Comparison of ENCODE assay signal across 23 cellular contexts in genomic region chr2:33307659-33308311, GRCh38.
"Had no signal": no experiment of that assay in that cellular context is flagged by ENCODE, and none has a peak within 500 bp of the region (broad histone marks: within the 10 kb centered on the region; RNA-seq: fewer than 3 reads in every experiment).

No MANE protein-coding gene starts in this region.

- H3K27me3 ChIP-seq: brain microvascular endothelial cell, dorsolateral prefrontal cortex, esophagus muscularis mucosa, gastroesophageal sphincter, spleen had no signal

- H3K4me3 Mint-ChIP-seq: activated T-cell treated with anti-CD3 and anti-CD28 coated beads, Interleukin-2, amount 50 U/mL, for 24 hours; activated T-helper 17 cell treated with anti-CD3 and anti-CD28 coated beads, Interleukin-2, amount 50 U/mL, for 72 hours; central memory CD8-positive, alpha-beta T cell; effector memory CD8-positive, alpha-beta T cell; naive thymus-derived CD4-positive, alpha-beta T cell; neural crest cell had no signal

- H3K36me3 Mint-ChIP-seq: activated naive CD4-positive, alpha-beta T cell treated with anti-CD3 and anti-CD28 coated beads, Interleukin-2, amount 50 U/mL, for 72 hours; naive thymus-derived CD4-positive, alpha-beta T cell had no signal

- H3K9me3 ChIP-seq: esophagus muscularis mucosa, gastroesophageal sphincter, spleen had no signal

- H3K27ac ChIP-seq: brain microvascular endothelial cell, dorsolateral prefrontal cortex, spleen, WERI-Rb-1 had no signal

- H3K4me1 Mint-ChIP-seq: central memory CD8-positive, alpha-beta T cell; naive thymus-derived CD4-positive, alpha-beta T cell; neural crest cell had no signal

- H3K27ac Mint-ChIP-seq: activated naive CD4-positive, alpha-beta T cell treated with anti-CD3 and anti-CD28 coated beads, Interleukin-2, amount 50 U/mL, for 72 hours; activated T-cell treated with anti-CD3 and anti-CD28 coated beads, Interleukin-2, amount 50 U/mL, for 24 hours; activated T-helper 17 cell treated with anti-CD3 and anti-CD28 coated beads, Interleukin-2, amount 50 U/mL, for 72 hours; effector memory CD8-positive, alpha-beta T cell; naive thymus-derived CD4-positive, alpha-beta T cell had no signal

- H3K4me3 ChIP-seq: esophagus muscularis mucosa, gastroesophageal sphincter, lung, spleen had no signal

- H3K9me3 Mint-ChIP-seq: activated naive CD4-positive, alpha-beta T cell treated with anti-CD3 and anti-CD28 coated beads, Interleukin-2, amount 50 U/mL, for 72 hours; activated T-cell treated with anti-CD3 and anti-CD28 coated beads, Interleukin-2, amount 50 U/mL, for 24 hours; activated T-helper 17 cell treated with anti-CD3 and anti-CD28 coated beads, Interleukin-2, amount 50 U/mL, for 72 hours; central memory CD8-positive, alpha-beta T cell; effector memory CD8-positive, alpha-beta T cell; naive thymus-derived CD4-positive, alpha-beta T cell had no signal

- H3K4me1 ChIP-seq: spleen had no signal

- DNase-seq: activated CD4-positive, alpha-beta T cell treated with anti-CD3 and anti-CD28 coated beads for 1 hour; activated CD4-positive, alpha-beta T cell treated with anti-CD3 and anti-CD28 coated beads, Interleukin-2, amount 50 U/mL, for 1 hour; activated CD8-positive, alpha-beta memory T cell treated with anti-CD3 and anti-CD28 coated beads, Interleukin-2, amount 50 U/mL, for 4 hours; activated T-cell treated with anti-CD3 and anti-CD28 coated beads, Interleukin-2, amount 50 U/mL, for 24 hours; aorta; brain microvascular endothelial cell; dorsolateral prefrontal cortex; effector memory CD8-positive, alpha-beta T cell; head of caudate nucleus; islet precursor cell; naive thymus-derived CD4-positive, alpha-beta T cell; occipital lobe; spleen; stimulated activated CD4-positive, alpha-beta T cell treated with anti-CD3 and anti-CD28 coated beads, Interleukin-4, amount 100 ng/mL, for 1 hour; stimulated activated naive CD4-positive, alpha-beta T cell treated with Interleukin-2 at 50 U/mL for 16 hours; WERI-Rb-1 had no signal

- ATAC-seq: activated naive CD4-positive, alpha-beta T cell treated with anti-CD3 and anti-CD28 coated beads, Interleukin-2, amount 50 U/mL, for 72 hours; activated T-helper 17 cell treated with anti-CD3 and anti-CD28 coated beads, Interleukin-2, amount 50 U/mL, for 72 hours; effector memory CD8-positive, alpha-beta T cell; gastroesophageal sphincter; naive thymus-derived CD4-positive, alpha-beta T cell had no signal

- H3K36me3 ChIP-seq: spleen, WERI-Rb-1 had no signal
